ENCODE assay signal across 6 cellular contexts in genomic region chr19:55117063-55117635, GRCh38. TPM values are rescaled to one million over a fixed set of nuclear protein-coding genes. Genes with fewer than 3 reads are reported as not detected.
DNase-seq lines count a peak whose midpoint lies in the region; ATAC-seq and TF ChIP-seq lines count a peak whose summit lies in the region.

No MANE protein-coding gene starts in this region.

- ATAC-seq in HG02571 (IDR thresholded peaks at IDR 0.05; ENCODE audit: unreplicated experiment): peak; percentile 5

- peak overlapping the region; percentile 89 to 99 (median 94) for H3K4me2 ChIP-seq in BLaER1 treated with 17β-estradiol and CSF1 and Interleukin-3, amounts not matched to agents 10 nM and 100 nM

- H3K9me3 ChIP-seq in BLaER1 treated with 17β-estradiol and CSF1 and Interleukin-3, amounts not matched to agents 10 nM and 100 nM (replicated peaks in 1 of 11): no peaks in the 10 kb centered on the region
- no peaks in the 10 kb centered on the region for H3K9me3 ChIP-seq in ascending aorta
- H3K9me3 ChIP-seq in muscle layer of duodenum (ENCODE audit: control insufficient read depth in 1 of 2, low read length in 2 of 2): no peaks in the 10 kb centered on the region

- no peaks in the 10 kb centered on the region for H3K27me3 ChIP-seq in BLaER1 treated with 17β-estradiol and CSF1 and Interleukin-3, amounts not matched to agents 10 nM and 100 nM
- H3K27me3 ChIP-seq in ascending aorta (no peaks in the 10 kb centered on the region), muscle layer of duodenum (ENCODE audit: low read depth, low read length) (no peaks in the 10 kb centered on the region)

- intact Hi-C loops in ascending aorta (cut with DNase I): loop anchor here (1.0 to 10.0 kb wide), 12 partner anchors 54 to 1252 kb away; partner anchors contain the start of genes BRSK1, CDC42EP5, FIZ1 and HSPBP1

- peaks cover 12 to 29% (median 16%) of the 10 kb centered on the region in 11 experiments for H3K36me3 ChIP-seq in BLaER1 treated with 17β-estradiol and CSF1 and Interleukin-3, amounts not matched to agents 10 nM and 100 nM
- H3K36me3 ChIP-seq in ascending aorta (peaks cover 0 to 4% of the 10 kb centered on the region in 2 donors), muscle layer of duodenum (ENCODE audit: control insufficient read depth in 1 of 2, insufficient read depth in 2 of 2, low read length in 2 of 2) (no peaks in the 10 kb centered on the region)

- no peak for TF ChIP-seq CTCF in ascending aorta (IDR thresholded peaks at IDR 0.05)

- H3K27ac ChIP-seq in BLaER1 treated with 17β-estradiol and CSF1 and Interleukin-3, amounts not matched to agents 10 nM and 100 nM: peak overlapping the region; percentile 77 to 94 (median 92)
- H3K27ac ChIP-seq in ascending aorta (peak overlapping the region; percentile 79 to 87), muscle layer of duodenum (ENCODE audit: low read length) (peak overlapping the region; percentile 90)

- peaks cover 43 to 54% (median 50%) of the 10 kb centered on the region in 10 experiments for H3K4me1 ChIP-seq in BLaER1 treated with 17β-estradiol and CSF1 and Interleukin-3, amounts not matched to agents 10 nM and 100 nM
- H3K4me1 ChIP-seq in ascending aorta (peaks cover 13 to 38% of the 10 kb centered on the region in 2 donors), muscle layer of duodenum (ENCODE audit: control insufficient read depth in 1 of 2, insufficient read depth in 2 of 2, low read length in 2 of 2) (peaks cover 15 to 52% of the 10 kb centered on the region in 2 donors)

- peak overlapping the region; percentile 85 to 100 (median 100) for H3K4me3 ChIP-seq in BLaER1 treated with 17β-estradiol and CSF1 and Interleukin-3, amounts not matched to agents 10 nM and 100 nM
- peak overlapping the region; percentile 76 to 81 for H3K4me3 ChIP-seq in ascending aorta
- H3K4me3 ChIP-seq in muscle layer of duodenum (ENCODE audit: low read depth in 1 of 2, low read length in 2 of 2): peak overlapping the region; percentile 92 to 97

- H4K20me1 ChIP-seq in BLaER1 treated with 17β-estradiol and CSF1 and Interleukin-3, amounts not matched to agents 10 nM and 100 nM: peaks cover 38 to 51% (median 49%) of the 10 kb centered on the region in 11 experiments

- DNase-seq in ascending aorta (ENCODE audit: low spot score in 2 of 2) (no peak), occipital lobe (lab: John Stamatoyannopoulos, UW) (no peak), kidney tubule cell (ENCODE audit: low spot score) (no peak)

- H3K9ac ChIP-seq in BLaER1 treated with 17β-estradiol and CSF1 and Interleukin-3, amounts not matched to agents 10 nM and 100 nM: peak overlapping the region; percentile 92 to 99 (median 97)

RNA-seq across cellular contexts. Expression of gene PPP1R12C, which starts 0.3 kb away (rescaled TPM):
- total RNA-seq in ascending aorta (219 TPM), occipital lobe (20.7 TPM)

RNA-seq across cellular contexts. Expression of gene TNNT1, which starts 31.9 kb away (rescaled TPM):
- total RNA-seq in ascending aorta (not detected), occipital lobe (not detected)

RNA-seq across cellular contexts. Expression of gene TNNI3, which starts 40.4 kb away (rescaled TPM):
- not detected for total RNA-seq in ascending aorta
- not detected for total RNA-seq in occipital lobe

RNA-seq across cellular contexts. Expression of gene EPS8L1, which starts 41.5 kb away (rescaled TPM):
- total RNA-seq in ascending aorta (not detected), occipital lobe (0.62 TPM)

RNA-seq across cellular contexts. Expression of gene DNAAF3, which starts 49.3 kb away (rescaled TPM):
- not detected for total RNA-seq in ascending aorta
- total RNA-seq in occipital lobe: 0.31 TPM

Comparison
In these comparisons a context has a peak if more than half of its experiments do, and no peak if none do; other contexts are left out.
1. RNA of gene PPP1R12C, which starts 0.3 kb away (total RNA-seq): 219 TPM in ascending aorta (single experiment); 20.7 TPM in occipital lobe (single experiment); every median in the first group is over 10 times any median in the second.
2. Peak in every context shown above with its lines, with median percentiles within 50 percentile points of each other: H3K27ac ChIP-seq and H3K4me3 ChIP-seq.